ENCODE assay signal across 27 cellular contexts in the genomic region with DNA sequence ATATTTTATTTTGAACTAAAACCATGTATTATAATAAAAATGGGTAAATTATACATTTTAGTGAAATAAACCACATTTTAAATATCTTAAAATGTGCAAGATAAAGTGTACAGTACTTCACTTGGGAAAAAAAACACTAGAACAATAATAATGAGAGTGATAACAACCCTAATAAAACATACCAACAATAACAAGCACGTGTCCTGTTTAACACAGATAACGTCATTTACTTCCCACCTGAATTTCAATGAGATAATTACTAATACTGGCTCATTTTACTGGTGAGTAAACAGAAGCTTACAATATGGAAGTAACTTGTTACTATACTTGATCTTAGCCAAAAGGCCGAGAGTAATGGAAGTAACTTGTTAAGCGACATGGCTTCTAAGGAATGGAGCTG.
DNase-seq lines count a peak whose midpoint lies in the region; ATAC-seq, FAIRE-seq and TF ChIP-seq lines count a peak whose summit lies in the region.
"Had no signal": no experiment of that assay in that cellular context is flagged by ENCODE, and none has a peak within 500 bp of the region (broad histone marks: within the 10 kb centered on the region; RNA-seq: fewer than 3 reads in every experiment).

No MANE protein-coding gene starts in this region.

- no peaks in the 10 kb centered on the region for H3K9me1 ChIP-seq in endothelial cell of umbilical vein (replicated peaks; ENCODE audit: control insufficient read depth, extremely low read depth, insufficient read depth, low read length)

- intact Hi-C loops in endothelial cell of umbilical vein (cut with micrococcal nuclease): no loop called here

- H3K27me3 ChIP-seq in endothelial cell of umbilical vein (ENCODE audit: control insufficient read depth in 2 of 2, insufficient read depth in 2 of 2, low read length in 2 of 2): no peaks in the 10 kb centered on the region
- H3K27me3 ChIP-seq: BE2C, BLaER1 had no signal

- BruUV-seq in endothelial cell of umbilical vein (replicated peaks; lab: Mats Ljungman, UMichigan): no TSS peak

- H2AFZ ChIP-seq in endothelial cell of umbilical vein (ENCODE audit: low read depth, low read length): no peak overlapping the region

- no peak for TF ChIP-seq POLR2A in A549 (IDR thresholded peaks at IDR 0.05; ENCODE audit: low read length)
- no peak for TF ChIP-seq POLR2A in endothelial cell of umbilical vein (IDR thresholded peaks at IDR 0.05; ENCODE audit: low read depth, low read length)

- H3K4me2 ChIP-seq in A549 (no peak overlapping the region), endothelial cell of umbilical vein (ENCODE audit: insufficient read depth, low read length) (no peak overlapping the region)
- H3K4me2 ChIP-seq: BLaER1 had no signal

- no peaks in the 10 kb centered on the region for H3K79me2 ChIP-seq in endothelial cell of umbilical vein (ENCODE audit: control insufficient read depth, insufficient read depth, low read length)

- dilution Hi-C loops in endothelial cell of umbilical vein (cut with MboI; ENCODE audit: extremely low pct_ligation_motif_present, low sequenced_read_pairs): no loop called here

- no peak for TF ChIP-seq EP300 in A549 (IDR thresholded peaks at IDR 0.05)

- H4K20me1 ChIP-seq in endothelial cell of umbilical vein (replicated peaks; ENCODE audit: control insufficient read depth, extremely low read depth, insufficient read depth, low read length): no peaks in the 10 kb centered on the region
- H4K20me1 ChIP-seq: BLaER1 had no signal

- peak; percentile 11 for DNase-seq in NCI-H1105 treated with DMSO at 0.1 percent for 48 hours (lab: John Stamatoyannopoulos, UW)
- no peak for DNase-seq in NCI-H1105 (lab: John Stamatoyannopoulos, UW)
- no peak for DNase-seq in A549 (ENCODE audit: low read depth in 1 of 2, low spot score in 1 of 2)
- DNase-seq in NCI-H774 (lab: John Stamatoyannopoulos, UW): peak; percentile 9
- DNase-seq in endothelial cell of umbilical vein (ENCODE audit: low read depth, low spot score): peak; percentile 38
- no peak for DNase-seq in activated CD4-positive, alpha-beta T cell treated with anti-CD3 and anti-CD28 coated beads for 48 hours
- no peak for DNase-seq in stimulated activated CD8-positive, alpha-beta memory T cell treated with anti-CD3 and anti-CD28 coated beads, Interleukin-4, amount 100 ng/mL, for 48 hours
- DNase-seq: ACHN; BE2C; C1 segment of cervical spinal cord; CD4-positive, alpha-beta memory T cell; CD4-positive, CD25-positive, alpha-beta regulatory T cell; CD8-positive, alpha-beta memory T cell; COR-L47; DMS 273 treated with DMSO at 0.1 percent for 48 hours; DMS153; DMS53; DMS79; DND-41; EL; GDM1 had no signal

- H3K9ac ChIP-seq in endothelial cell of umbilical vein (replicated peaks; ENCODE audit: extremely low read depth, insufficient read depth, low read length): no peak overlapping the region
- H3K9ac ChIP-seq: BLaER1 had no signal

- CTCF ChIA-PET in A549 (lab: Yijun Ruan, JAX) (interaction anchor here (1.0 to 4.3 kb wide), 5 partner anchors 9 to 65 kb away, joined by 3 to 22 read pairs (median 7); no protein-coding TSS in a partner anchor), endothelial cell of umbilical vein (lab: Charles Lee) (interaction anchor here (1.0 to 1.8 kb wide), 3 partner anchors 9 to 55 kb away, joined by 3 to 4 read pairs (median 4); no protein-coding TSS in a partner anchor)

- H3K9me3 ChIP-seq in A549: no peaks in the 10 kb centered on the region
- no peaks in the 10 kb centered on the region for H3K9me3 ChIP-seq in endothelial cell of umbilical vein (replicated peaks; ENCODE audit: control insufficient read depth, insufficient read depth, low read length)
- H3K9me3 ChIP-seq: BE2C, BLaER1 had no signal

- TF ChIP-seq RAD21 in A549 (conservative IDR thresholded peaks at IDR 0.05 in 1 of 2, IDR thresholded peaks at IDR 0.05 in 1 of 2): no peak

- TF ChIP-seq CTCF in A549 (IDR thresholded peaks at IDR 0.05) (no peak), endothelial cell of umbilical vein (IDR thresholded peaks at IDR 0.05; ENCODE audit: extremely low read depth in 1 of 2, insufficient read depth in 1 of 2, low read depth in 1 of 2, low read length in 2 of 2) (no peak)

- WGBS in A549 (ENCODE audit: missing lambda C conversion rate): 85% methylated on average over 4 of the region's 4 CpGs

- H3K4me1 ChIP-seq in A549: peaks cover 6% of the 10 kb centered on the region; the same call in 1 of the 3 replicates
- peaks cover 13% of the 10 kb centered on the region for H3K4me1 ChIP-seq in endothelial cell of umbilical vein (ENCODE audit: control insufficient read depth, extremely low read depth, insufficient read depth, low read length)
- H3K4me1 ChIP-seq: BLaER1 had no signal

- POLR2A ChIA-PET in A549 (lab: Yijun Ruan, JAX) (no interaction called here), endothelial cell of umbilical vein (lab: Charles Lee) (no interaction called here)

- FAIRE-seq in A549 (lab: Jason Lieb, UNC): peak; percentile 73
- FAIRE-seq in endothelial cell of umbilical vein (lab: Jason Lieb, UNC): no peak
- FAIRE-seq: GM12878, GM12892, GM18507 had no signal

- H3K27ac ChIP-seq in A549: no peak overlapping the region
- no peak overlapping the region for H3K27ac ChIP-seq in endothelial cell of umbilical vein (ENCODE audit: insufficient read depth, low read depth, low read length)
- H3K27ac ChIP-seq: 22Rv1, BLaER1 had no signal

- ATAC-seq in A549 (no peak), HG03159 (IDR thresholded peaks at IDR 0.05; ENCODE audit: unreplicated experiment) (no peak)
- ATAC-seq: GM12878 had no signal

- H3K4me3 ChIP-seq in A549 (no peak overlapping the region), endothelial cell of umbilical vein (replicated peaks in 1 of 3; ENCODE audit: insufficient read depth in 1 of 3, low read depth in 1 of 3, low read length in 3 of 3) (no peak overlapping the region)
- H3K4me3 ChIP-seq: BLaER1, GM12878 had no signal

- peaks cover 0 to 3% of the 10 kb centered on the region in 2 experiments for H3K36me3 ChIP-seq in endothelial cell of umbilical vein (ENCODE audit: control insufficient read depth in 2 of 2, extremely low read depth in 1 of 2, insufficient read depth in 2 of 2, low read length in 2 of 2)
- H3K36me3 ChIP-seq: BE2C had no signal

TF ChIP-seq in A549, 52 proteins besides CTCF, POLR2A, EP300 and RAD21 (continues in another document):
- TF ChIP-seq NR3C1 (IDR thresholded peaks at IDR 0.05): no peak
- TF ChIP-seq ZC3H11A (IDR thresholded peaks at IDR 0.05): no peak
- no peak for TF ChIP-seq HDAC2 (IDR thresholded peaks at IDR 0.05)
- TF ChIP-seq KDM5A (IDR thresholded peaks at IDR 0.05): no peak
- TF ChIP-seq ZNF302 (CRISPR knock-in tag; IDR thresholded peaks at IDR 0.05): no peak
- TF ChIP-seq HOXA7 (CRISPR knock-in tag; IDR thresholded peaks at IDR 0.05): no peak
- TF ChIP-seq JUN (IDR thresholded peaks at IDR 0.05): no peak
- TF ChIP-seq CHD4 (IDR thresholded peaks at IDR 0.05; ENCODE audit: borderline replicate concordance): no peak
- TF ChIP-seq, protein P1, sequence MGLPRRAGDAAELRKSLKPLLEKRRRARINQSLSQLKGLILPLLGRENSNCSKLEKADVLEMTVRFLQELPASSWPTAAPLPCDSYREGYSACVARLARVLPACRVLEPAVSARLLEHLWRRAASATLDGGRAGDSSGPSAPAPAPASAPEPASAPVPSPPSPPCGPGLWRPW (IDR thresholded peaks at IDR 0.05): no peak
- no peak for TF ChIP-seq MYC (IDR thresholded peaks at IDR 0.05; ENCODE audit: borderline replicate concordance, low read length)
- TF ChIP-seq GATA3 (IDR thresholded peaks at IDR 0.05; ENCODE audit: borderline replicate concordance): no peak
- TF ChIP-seq, protein P2, sequence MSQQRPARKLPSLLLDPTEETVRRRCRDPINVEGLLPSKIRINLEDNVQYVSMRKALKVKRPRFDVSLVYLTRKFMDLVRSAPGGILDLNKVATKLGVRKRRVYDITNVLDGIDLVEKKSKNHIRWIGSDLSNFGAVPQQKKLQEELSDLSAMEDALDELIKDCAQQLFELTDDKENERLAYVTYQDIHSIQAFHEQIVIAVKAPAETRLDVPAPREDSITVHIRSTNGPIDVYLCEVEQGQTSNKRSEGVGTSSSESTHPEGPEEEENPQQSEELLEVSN (IDR thresholded peaks at IDR 0.05; ENCODE audit: borderline replicate concordance, low read depth): no peak
- no peak for TF ChIP-seq CHD2 (IDR thresholded peaks at IDR 0.05; ENCODE audit: low read length, partially characterized antibody)
- no peak for TF ChIP-seq EHMT2 (IDR thresholded peaks at IDR 0.05; ENCODE audit: low read depth)

TF ChIP-seq in endothelial cell of umbilical vein, 7 proteins besides CTCF, POLR2A, EP300 and RAD21:
- TF ChIP-seq MYC (IDR thresholded peaks at IDR 0.05; ENCODE audit: low read depth, low read length) (no peak), JUN (IDR thresholded peaks at IDR 0.05; ENCODE audit: borderline replicate concordance, insufficient read depth, insufficient read length, low read depth) (no peak), EZH2 (IDR thresholded peaks at IDR 0.05; ENCODE audit: borderline replicate concordance, low read depth, low read length, severe bottlenecking) (no peak)

Comparison
In these comparisons a context has a peak if more than half of its experiments do, and no peak if none do; other contexts are left out.
1. DNase-seq: peak in NCI-H1105 treated with DMSO at 0.1 percent for 48 hours (single experiment), NCI-H774 (single experiment) and endothelial cell of umbilical vein (single experiment); none in NCI-H1105 (single experiment), A549 (0 of 2), activated CD4-positive, alpha-beta T cell treated with anti-CD3 and anti-CD28 coated beads for 48 hours (single experiment) and stimulated activated CD8-positive, alpha-beta memory T cell treated with anti-CD3 and anti-CD28 coated beads, Interleukin-4, amount 100 ng/mL, for 48 hours (single experiment).